ENCODE assay signal across 8 cellular contexts in the genomic region with DNA sequence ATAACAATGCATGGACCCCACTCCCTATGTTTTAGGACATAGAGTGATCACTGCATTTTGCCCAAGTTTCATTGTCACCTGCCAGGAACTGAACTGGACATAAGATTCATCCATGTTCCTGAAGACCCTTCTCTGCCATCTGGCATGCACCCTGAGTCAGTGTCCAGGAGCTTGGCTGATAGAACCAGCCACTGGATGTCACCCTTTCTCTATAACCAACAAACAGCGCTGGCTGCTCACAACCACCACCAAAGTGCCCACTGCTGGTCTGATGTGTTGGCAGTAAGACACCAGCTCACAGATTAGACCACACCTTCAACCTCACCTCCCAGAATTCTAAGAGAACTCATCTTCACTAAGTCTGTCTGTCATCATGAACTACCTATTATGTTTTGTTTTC.
DNase-seq lines count a peak whose midpoint lies in the region; ATAC-seq and TF ChIP-seq lines count a peak whose summit lies in the region.

No MANE protein-coding gene starts in this region.

- peaks cover 0 to 14% of the 10 kb centered on the region in 2 donors for H3K27me3 Mint-ChIP-seq in natural killer cell treated with Interleukin-12 subunit alpha and Interleukin-12 subunit beta and Interleukin-15 and Interleukin-18, amount 100 ng/mL, for 72 hours

- no peaks in the 10 kb centered on the region for H3K36me3 Mint-ChIP-seq in natural killer cell treated with Interleukin-12 subunit alpha and Interleukin-12 subunit beta and Interleukin-15 and Interleukin-18, amount 100 ng/mL, for 72 hours

- no peaks in the 10 kb centered on the region for H3K4me1 Mint-ChIP-seq in natural killer cell treated with Interleukin-12 subunit alpha and Interleukin-12 subunit beta and Interleukin-15 and Interleukin-18, amount 100 ng/mL, for 72 hours (ENCODE audit: low read depth in 2 of 2)

- H3K27ac Mint-ChIP-seq in natural killer cell treated with Interleukin-12 subunit alpha and Interleukin-12 subunit beta and Interleukin-15 and Interleukin-18, amount 100 ng/mL, for 72 hours = no peak overlapping the region

- peak; percentile 36 for TF ChIP-seq CTCF in GM12873 (IDR thresholded peaks at IDR 0.05; ENCODE audit: insufficient read depth, low read depth, low read length, missing control alignments)

- peak; percentile 1 for DNase-seq in NCI-H1105 (lab: John Stamatoyannopoulos, UW)
- peak; percentile 48 to 70 for DNase-seq in SW 1271 (lab: John Stamatoyannopoulos, UW)
- DNase-seq in iris pigment epithelial cell (ENCODE audit: low read depth) = peak; percentile 51
- DNase-seq in natural killer cell treated with Interleukin-12 subunit alpha and Interleukin-12 subunit beta and Interleukin-15 and Interleukin-18, amount 100 ng/mL, for 72 hours (ENCODE audit: low spot score) = no peak
- no peak for DNase-seq in activated CD4-positive, alpha-beta T cell treated with anti-CD3 and anti-CD28 coated beads for 1 hour
- DNase-seq in effector CD8-positive, alpha-beta T cell (lab: John Stamatoyannopoulos, UW) = no peak

- H3K9me3 Mint-ChIP-seq in natural killer cell treated with Interleukin-12 subunit alpha and Interleukin-12 subunit beta and Interleukin-15 and Interleukin-18, amount 100 ng/mL, for 72 hours = peaks cover 12% of the 10 kb centered on the region

- no peak for ATAC-seq in HG03469 (IDR thresholded peaks at IDR 0.05; ENCODE audit: unreplicated experiment)
- no peak for ATAC-seq in natural killer cell treated with Interleukin-12 subunit alpha and Interleukin-12 subunit beta and Interleukin-15 and Interleukin-18, amount 100 ng/mL, for 72 hours

- H3K4me3 Mint-ChIP-seq in natural killer cell treated with Interleukin-12 subunit alpha and Interleukin-12 subunit beta and Interleukin-15 and Interleukin-18, amount 100 ng/mL, for 72 hours = no peak overlapping the region

Comparison
In these comparisons a context has a peak if more than half of its experiments do, and no peak if none do; other contexts are left out.
1. DNase-seq: peak in NCI-H1105 (single experiment), SW 1271 (2 of 2) and iris pigment epithelial cell (single experiment); none in natural killer cell treated with Interleukin-12 subunit alpha and Interleukin-12 subunit beta and Interleukin-15 and Interleukin-18, amount 100 ng/mL, for 72 hours (single experiment), activated CD4-positive, alpha-beta T cell treated with anti-CD3 and anti-CD28 coated beads for 1 hour (single experiment) and effector CD8-positive, alpha-beta T cell (single experiment).